In genomic region chr5:163855754-163856153, GRCh38 we compare ENCODE assay signal across 2 cellular contexts.
TF ChIP-seq lines count a peak whose summit lies in the region.

No MANE protein-coding gene starts in this region.

TF ChIP-seq in HCT116, 20 proteins besides CTCF, POLR2A, EP300 and RAD21:
- TF ChIP-seq ZFX (IDR thresholded peaks at IDR 0.05): no peak
- TF ChIP-seq ZNF274 (IDR thresholded peaks at IDR 0.05; ENCODE audit: low read depth, low read length): peak; percentile 40; the same call in 1 of the 2 replicates
- TF ChIP-seq EZH2 (IDR thresholded peaks at IDR 0.05): no peak
- TF ChIP-seq EGR1 (IDR thresholded peaks at IDR 0.05; ENCODE audit: low read depth): no peak

TF ChIP-seq in H1, 55 proteins besides CTCF, POLR2A, EP300 and RAD21:
- TF ChIP-seq HDAC2 (IDR thresholded peaks at IDR 0.05; ENCODE audit: borderline replicate concordance in 1 of 2, low read depth in 2 of 2, low read length in 2 of 2): no peak
- TF ChIP-seq, protein P1, sequence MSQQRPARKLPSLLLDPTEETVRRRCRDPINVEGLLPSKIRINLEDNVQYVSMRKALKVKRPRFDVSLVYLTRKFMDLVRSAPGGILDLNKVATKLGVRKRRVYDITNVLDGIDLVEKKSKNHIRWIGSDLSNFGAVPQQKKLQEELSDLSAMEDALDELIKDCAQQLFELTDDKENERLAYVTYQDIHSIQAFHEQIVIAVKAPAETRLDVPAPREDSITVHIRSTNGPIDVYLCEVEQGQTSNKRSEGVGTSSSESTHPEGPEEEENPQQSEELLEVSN (IDR thresholded peaks at IDR 0.05): no peak
- no peak for TF ChIP-seq TAF7 (optimal IDR thresholded peaks at IDR 0.05; ENCODE audit: borderline replicate concordance, low read depth, low read length)
- TF ChIP-seq ZNF274 (IDR thresholded peaks at IDR 0.05; ENCODE audit: borderline replicate concordance, extremely low read depth, low read length): peak; percentile 89
- no peak for TF ChIP-seq FOSL1 (IDR thresholded peaks at IDR 0.05; ENCODE audit: insufficient read depth, low read depth, low read length)
TF ChIP-seq in H1: peak in this region for 1.
